In genomic region chr6:129494099-129494498, GRCh38 we compare ENCODE assay signal across 21 cellular contexts.
DNase-seq lines count a peak whose midpoint lies in the region; ATAC-seq and TF ChIP-seq lines count a peak whose summit lies in the region.
"Had no signal": no experiment of that assay in that cellular context is flagged by ENCODE, and none has a peak within 500 bp of the region (broad histone marks: within the 10 kb centered on the region; RNA-seq: fewer than 3 reads in every experiment).

No MANE protein-coding gene starts in this region.

- H3K27ac ChIP-seq in left ventricle myocardium inferior (replicated peaks), result peak overlapping the region; percentile 47
- peak overlapping the region; percentile 100 for H3K27ac ChIP-seq in foreskin keratinocyte
- H3K27ac ChIP-seq in transverse colon, result no peak overlapping the region
- H3K27ac ChIP-seq: RWPE1, suprapubic skin had no signal

- H3K36me3 Mint-ChIP-seq in T-helper 17 cell (ENCODE audit: low read depth), result peaks cover 3% of the 10 kb centered on the region
- H3K36me3 Mint-ChIP-seq: IgD-negative memory B cell, natural killer cell had no signal

- ATAC-seq in Right ventricle myocardium inferior (no peak), T-helper 17 cell (no peak), foreskin keratinocyte (no peak), HG03045 (IDR thresholded peaks at IDR 0.05; ENCODE audit: unreplicated experiment) (no peak)
- ATAC-seq: natural killer cell, SK-N-SH treated with all-trans-retinoic acid at 6 μM for 48 hours had no signal

- H3K4me1 Mint-ChIP-seq in T-helper 17 cell, result peaks cover 23% of the 10 kb centered on the region

- H3K27ac Mint-ChIP-seq in T-helper 17 cell, result peak overlapping the region; percentile 21
- H3K27ac Mint-ChIP-seq: IgD-negative memory B cell; mesothelial cell of epicardium; natural killer cell; T-helper 2 cell treated with Interferon-gamma antibody and Interleukin-4, amounts not matched to agents 5 μg/mL and 100 μg/mL, for 36 hours had no signal

- H3K9me3 ChIP-seq in left ventricle myocardium inferior (replicated peaks) (no peaks in the 10 kb centered on the region), T-helper 17 cell (ENCODE audit: control insufficient read depth, low read length, poor library complexity, severe bottlenecking) (no peaks in the 10 kb centered on the region), transverse colon (no peaks in the 10 kb centered on the region)
- H3K9me3 ChIP-seq: HAP-1, heart right ventricle, suprapubic skin had no signal

- H3K27me3 Mint-ChIP-seq in T-helper 17 cell, result no peaks in the 10 kb centered on the region
- H3K27me3 Mint-ChIP-seq: IgD-negative memory B cell had no signal

- H3K27me3 ChIP-seq in left ventricle myocardium inferior (ENCODE audit: low read depth), result no peaks in the 10 kb centered on the region
- H3K27me3 ChIP-seq in foreskin keratinocyte, result no peaks in the 10 kb centered on the region
- no peaks in the 10 kb centered on the region for H3K27me3 ChIP-seq in transverse colon
- H3K27me3 ChIP-seq: heart right ventricle, suprapubic skin had no signal

- intact Hi-C loops in left ventricle myocardium inferior (cut with micrococcal nuclease) (no loop called here), Right ventricle myocardium inferior (cut with DNase I) (loop anchor here (10.0 kb wide), 2 partner anchors 251 to 531 kb away; no protein-coding TSS in a partner anchor), transverse colon (cut with DNase I; ENCODE audit: low total_unique reads) (no loop called here)

- no peak overlapping the region for H3K4me3 Mint-ChIP-seq in T-helper 17 cell
- H3K4me3 Mint-ChIP-seq: IgD-negative memory B cell; mesothelial cell of epicardium; natural killer cell; T-helper 2 cell treated with Interferon-gamma antibody and Interleukin-4, amounts not matched to agents 5 μg/mL and 100 μg/mL, for 36 hours had no signal

- 89 to 96% methylated on average over 2 of the region's 2 CpGs for WGBS in transverse colon (ENCODE audit: low coverage in 1 of 2), 2 donors

- TF ChIP-seq POLR2A in transverse colon (IDR thresholded peaks at IDR 0.05), result no peak

- no peak for TF ChIP-seq EP300 in transverse colon (IDR thresholded peaks at IDR 0.05; ENCODE audit: low read depth)

- H3K4me3 ChIP-seq in left ventricle myocardium inferior, result no peak overlapping the region
- no peak overlapping the region for H3K4me3 ChIP-seq in transverse colon
- H3K4me3 ChIP-seq: HAP-1, heart right ventricle, suprapubic skin had no signal

- TF ChIP-seq CTCF in left ventricle myocardium inferior (IDR thresholded peaks at IDR 0.05; ENCODE audit: borderline replicate concordance), result no peak
- TF ChIP-seq CTCF in foreskin keratinocyte (conservative IDR thresholded peaks at IDR 0.05), result no peak
- TF ChIP-seq CTCF in transverse colon (IDR thresholded peaks at IDR 0.05), result no peak

- in situ Hi-C loops in transverse colon (cut with MboI; ENCODE audit: low pct_ligation_motif_present in 1 of 4, low pct_unique_long_range_greater_than_20kb in 1 of 4, low sequenced_read_pairs in 3 of 4), result loop anchor here in 2 of 4 donors (25.0 kb wide), 1 partner anchor 243 kb away; no protein-coding TSS in a partner anchor

- H3K36me3 ChIP-seq in left ventricle myocardium inferior (peaks cover 57% of the 10 kb centered on the region), transverse colon (no peaks in the 10 kb centered on the region)
- H3K36me3 ChIP-seq: HAP-1, suprapubic skin had no signal

- DNase-seq in left ventricle myocardium inferior (no peak), Right ventricle myocardium inferior (ENCODE audit: missing footprints) (no peak), T-helper 17 cell (no peak), foreskin keratinocyte (no peak), KG1 (lab: John Stamatoyannopoulos, UW) (no peak), transverse colon (no peak)
- DNase-seq: activated CD4-positive, alpha-beta T cell treated with anti-CD3 and anti-CD28 coated beads, Interleukin-2, amount 50 U/mL, for 48 hours; heart right ventricle; natural killer cell; NCI-H1105; NCI-H1930; NCI-H748 treated with DMSO at 0.1 percent for 48 hours; retina had no signal

- H3K4me1 ChIP-seq in left ventricle myocardium inferior, result peaks cover 66% of the 10 kb centered on the region
- peaks cover 63% of the 10 kb centered on the region for H3K4me1 ChIP-seq in foreskin keratinocyte
- peaks cover 0 to 15% (median 4%) of the 10 kb centered on the region in 4 donors for H3K4me1 ChIP-seq in transverse colon

Comparison
In these comparisons a context has a peak if more than half of its experiments do, and no peak if none do; other contexts are left out.
1. H3K27ac ChIP-seq: peak in left ventricle myocardium inferior (single experiment) and foreskin keratinocyte (single experiment); none in transverse colon (0 of 4).